ENCODE assay signal across 1 cellular context in the genomic region with DNA sequence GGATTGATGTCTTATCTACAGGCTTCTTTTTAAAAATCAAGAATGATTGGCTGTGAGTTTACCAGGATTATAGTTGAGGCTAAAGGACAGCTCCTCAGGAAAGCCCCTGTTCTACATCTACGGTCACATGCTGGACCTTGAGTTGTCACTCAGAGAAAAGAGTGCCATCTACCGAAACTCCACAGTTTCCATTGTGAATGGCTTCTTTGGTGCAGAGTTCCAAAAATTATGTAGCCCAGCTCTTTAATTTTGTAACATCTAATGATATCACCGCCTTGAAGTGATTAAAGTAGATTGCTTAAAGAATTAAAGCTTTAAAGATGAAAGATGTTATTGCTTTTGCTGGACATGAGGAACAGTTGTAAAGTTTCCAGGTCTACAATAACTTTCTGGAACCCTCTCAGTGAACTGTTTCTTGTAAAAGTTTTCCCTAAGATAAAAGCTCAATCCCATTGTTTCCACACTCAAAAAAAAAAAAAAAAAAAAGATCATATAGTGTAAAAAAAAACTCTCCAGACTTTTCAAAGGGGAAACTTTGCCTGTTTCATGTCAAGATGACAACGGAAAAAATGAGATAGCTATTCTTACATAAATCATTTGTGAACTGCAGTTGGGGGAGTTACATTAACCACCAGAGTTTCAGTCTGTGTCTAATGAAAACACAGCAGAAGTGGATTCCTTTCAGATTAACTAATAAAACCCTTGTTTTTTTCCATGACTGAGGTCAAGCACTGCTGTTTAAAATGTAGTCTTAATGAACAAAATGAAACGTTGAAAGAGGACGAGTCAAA.
A peak's percentile ranks its signal among the peaks of the same experiment; 100 is the strongest.
TF ChIP-seq lines count a peak whose summit lies in the region.

No MANE protein-coding gene starts in this region.

TF ChIP-seq in SK-N-SH treated with all-trans-retinoic acid at 6 μM for 48 hours, 23 proteins besides CTCF, POLR2A, EP300 and RAD21 (continued from another document):
- TF ChIP-seq, protein P1, sequence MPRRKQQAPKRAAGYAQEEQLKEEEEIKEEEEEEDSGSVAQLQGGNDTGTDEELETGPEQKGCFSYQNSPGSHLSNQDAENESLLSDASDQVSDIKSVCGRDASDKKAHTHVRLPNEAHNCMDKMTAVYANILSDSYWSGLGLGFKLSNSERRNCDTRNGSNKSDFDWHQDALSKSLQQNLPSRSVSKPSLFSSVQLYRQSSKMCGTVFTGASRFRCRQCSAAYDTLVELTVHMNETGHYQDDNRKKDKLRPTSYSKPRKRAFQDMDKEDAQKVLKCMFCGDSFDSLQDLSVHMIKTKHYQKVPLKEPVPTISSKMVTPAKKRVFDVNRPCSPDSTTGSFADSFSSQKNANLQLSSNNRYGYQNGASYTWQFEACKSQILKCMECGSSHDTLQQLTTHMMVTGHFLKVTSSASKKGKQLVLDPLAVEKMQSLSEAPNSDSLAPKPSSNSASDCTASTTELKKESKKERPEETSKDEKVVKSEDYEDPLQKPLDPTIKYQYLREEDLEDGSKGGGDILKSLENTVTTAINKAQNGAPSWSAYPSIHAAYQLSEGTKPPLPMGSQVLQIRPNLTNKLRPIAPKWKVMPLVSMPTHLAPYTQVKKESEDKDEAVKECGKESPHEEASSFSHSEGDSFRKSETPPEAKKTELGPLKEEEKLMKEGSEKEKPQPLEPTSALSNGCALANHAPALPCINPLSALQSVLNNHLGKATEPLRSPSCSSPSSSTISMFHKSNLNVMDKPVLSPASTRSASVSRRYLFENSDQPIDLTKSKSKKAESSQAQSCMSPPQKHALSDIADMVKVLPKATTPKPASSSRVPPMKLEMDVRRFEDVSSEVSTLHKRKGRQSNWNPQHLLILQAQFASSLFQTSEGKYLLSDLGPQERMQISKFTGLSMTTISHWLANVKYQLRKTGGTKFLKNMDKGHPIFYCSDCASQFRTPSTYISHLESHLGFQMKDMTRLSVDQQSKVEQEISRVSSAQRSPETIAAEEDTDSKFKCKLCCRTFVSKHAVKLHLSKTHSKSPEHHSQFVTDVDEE (CRISPR knock-in tag; IDR thresholded peaks at IDR 0.05): no peak
- TF ChIP-seq, protein P2, sequence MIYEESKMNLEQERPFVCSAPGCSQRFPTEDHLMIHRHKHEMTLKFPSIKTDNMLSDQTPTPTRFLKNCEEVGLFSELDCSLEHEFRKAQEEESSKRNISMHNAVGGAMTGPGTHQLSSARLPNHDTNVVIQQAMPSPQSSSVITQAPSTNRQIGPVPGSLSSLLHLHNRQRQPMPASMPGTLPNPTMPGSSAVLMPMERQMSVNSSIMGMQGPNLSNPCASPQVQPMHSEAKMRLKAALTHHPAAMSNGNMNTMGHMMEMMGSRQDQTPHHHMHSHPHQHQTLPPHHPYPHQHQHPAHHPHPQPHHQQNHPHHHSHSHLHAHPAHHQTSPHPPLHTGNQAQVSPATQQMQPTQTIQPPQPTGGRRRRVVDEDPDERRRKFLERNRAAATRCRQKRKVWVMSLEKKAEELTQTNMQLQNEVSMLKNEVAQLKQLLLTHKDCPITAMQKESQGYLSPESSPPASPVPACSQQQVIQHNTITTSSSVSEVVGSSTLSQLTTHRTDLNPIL (CRISPR knock-in tag; IDR thresholded peaks at IDR 0.05; ENCODE audit: low read depth): peak; percentile 78
